In the genomic region with DNA sequence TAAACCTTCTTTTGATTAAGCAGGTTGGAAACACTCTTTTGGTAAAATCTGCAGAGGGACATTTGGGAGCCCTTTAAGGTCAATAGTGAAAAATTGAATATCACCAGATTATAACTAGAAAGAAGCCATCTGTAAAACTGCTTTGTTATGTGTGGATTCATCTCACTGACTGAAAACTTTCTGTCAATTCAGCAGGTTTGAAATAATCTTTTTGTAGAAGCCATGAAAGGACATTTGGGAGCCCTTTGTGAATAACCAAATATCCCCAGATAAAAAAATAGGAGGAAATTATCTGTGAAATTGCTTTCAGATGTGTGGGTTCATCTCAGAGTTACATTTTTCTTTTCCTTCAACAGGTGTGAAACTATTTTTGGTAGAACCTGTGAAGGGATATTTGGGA, we compare ENCODE assay signal across 28 cellular contexts.
"Had no signal": no experiment of that assay in that cellular context is flagged by ENCODE, and none has a peak within 500 bp of the region (broad histone marks: within the 10 kb centered on the region; RNA-seq: fewer than 3 reads in every experiment).

No MANE protein-coding gene starts in this region.

- H3K27me3 ChIP-seq: colonic mucosa, dorsolateral prefrontal cortex, esophagus muscularis mucosa, esophagus squamous epithelium, foreskin keratinocyte, gastrocnemius medialis, gastroesophageal sphincter, heart left ventricle, heart right ventricle had no signal

- DNase-seq: colonic mucosa; cortex of kidney; dermis blood vessel endothelial cell; dorsolateral prefrontal cortex; effector CD4-positive, alpha-beta T cell; effector CD8-positive, alpha-beta T cell; effector memory CD4-positive, alpha-beta T cell; effector memory CD8-positive, alpha-beta T cell; erythroblast; esophagus squamous epithelium; foreskin fibroblast; foreskin keratinocyte; foreskin melanocyte; gastrocnemius medialis; glutamatergic neuron; head of caudate nucleus; heart left ventricle; heart right ventricle had no signal

- H3K9me3 ChIP-seq: colonic mucosa had no signal

- FAIRE-seq: colon, endometrium, endothelial cell of umbilical vein, frontal cortex had no signal

- H3K27ac Mint-ChIP-seq: dendritic cell treated with granulocyte-macrophage colony-stimulating factor and Interleukin-4, amounts not matched to agents 40 ng/mL and 50 ng/mL, for 4 days; effector memory CD8-positive, alpha-beta T cell had no signal

- H3K4me3 ChIP-seq: colonic mucosa, coronary artery, dorsolateral prefrontal cortex, esophagus muscularis mucosa, esophagus squamous epithelium, gastrocnemius medialis, gastroesophageal sphincter, heart left ventricle, heart right ventricle had no signal

- H3K4me1 ChIP-seq: colonic mucosa, esophagus muscularis mucosa, esophagus squamous epithelium, foreskin keratinocyte, gastrocnemius medialis, gastroesophageal sphincter, heart left ventricle, heart right ventricle had no signal

- H3K27ac ChIP-seq: colonic mucosa, coronary artery, dorsolateral prefrontal cortex, epithelial cell of prostate, esophagus muscularis mucosa, esophagus squamous epithelium, foreskin keratinocyte, gastrocnemius medialis, gastroesophageal sphincter, heart left ventricle, heart right ventricle had no signal

- H3K27me3 Mint-ChIP-seq: dendritic cell treated with granulocyte-macrophage colony-stimulating factor and Interleukin-4, amounts not matched to agents 40 ng/mL and 50 ng/mL, for 4 days; effector memory CD8-positive, alpha-beta T cell had no signal

- H3K36me3 ChIP-seq: colonic mucosa, esophagus muscularis mucosa, esophagus squamous epithelium, gastrocnemius medialis, gastroesophageal sphincter, heart left ventricle, heart right ventricle had no signal

- H3K4me3 Mint-ChIP-seq: dendritic cell treated with granulocyte-macrophage colony-stimulating factor and Interleukin-4, amounts not matched to agents 40 ng/mL and 50 ng/mL, for 4 days; effector memory CD8-positive, alpha-beta T cell had no signal

- ATAC-seq: effector memory CD8-positive, alpha-beta T cell; esophagus mucosa; foreskin keratinocyte; gastrocnemius medialis; gastroesophageal sphincter; heart left ventricle; heart right ventricle had no signal
